In genomic region chr3:110901536-110901935, GRCh38 we compare ENCODE assay signal across 36 cellular contexts.
"Had no signal": no experiment of that assay in that cellular context is flagged by ENCODE, and none has a peak within 500 bp of the region (broad histone marks: within the 10 kb centered on the region; RNA-seq: fewer than 3 reads in every experiment).

No MANE protein-coding gene starts in this region.

- ATAC-seq: activated CD4-positive, alpha-beta T cell treated with anti-CD3 and anti-CD28 coated beads for 36 hours; activated CD4-positive, CD25-positive, alpha-beta regulatory T cell treated with anti-CD3 and anti-CD28 coated beads, Interleukin-2, amount 50 U/mL, for 24 hours; activated CD8-positive, alpha-beta memory T cell treated with anti-CD3 and anti-CD28 coated beads, Interleukin-2, amount 10 ng/mL, durations not matched to agents 7 days and 5 days; activated CD8-positive, alpha-beta T cell treated with anti-CD3 and anti-CD28 coated beads, Interleukin-2, amount 10 ng/mL, durations not matched to agents 7 days and 5 days; activated naive CD4-positive, alpha-beta T cell treated with anti-CD3 and anti-CD28 coated beads, Interleukin-2, amount 50 U/mL, for 72 hours; body of pancreas; WTC11 had no signal

- H3K27ac Mint-ChIP-seq: activated CD4-positive, alpha-beta memory T cell treated with anti-CD3 and anti-CD28 coated beads, Interleukin-2, amount 10 ng/mL, durations not matched to agents 7 days and 5 days; activated CD4-positive, alpha-beta T cell treated with anti-CD3 and anti-CD28 coated beads for 36 hours; activated CD4-positive, alpha-beta T cell treated with anti-CD3 and anti-CD28 coated beads, Interleukin-2, amount 10 ng/mL, durations not matched to agents 7 days and 5 days; activated CD8-positive, alpha-beta memory T cell treated with anti-CD3 and anti-CD28 coated beads, Interleukin-2, amount 10 ng/mL, durations not matched to agents 7 days and 5 days; activated CD8-positive, alpha-beta T cell treated with anti-CD3 and anti-CD28 coated beads, Interleukin-2, amount 10 ng/mL, durations not matched to agents 7 days and 5 days; activated naive CD4-positive, alpha-beta T cell treated with anti-CD3 and anti-CD28 coated beads, Interleukin-2, amount 50 U/mL, for 72 hours; activated naive CD8-positive, alpha-beta T cell treated with anti-CD3 and anti-CD28 coated beads for 36 hours; activated T-cell treated with anti-CD3 and anti-CD28 coated beads, Interleukin-2, amount 50 U/mL, for 24 hours; activated T-helper 2 cell treated with anti-CD3 and anti-CD28 coated beads, Interferon-gamma antibody, Interleukin-2, Interleukin-4, amounts not matched to agents 10 μg/mL and 5 μg/mL and 100 μg/mL, durations not matched to agents 14 hours and 24 hours and 36 hours; T-helper 1 cell treated with Interleukin-12 subunit alpha and Interleukin-12 subunit beta and Interleukin-4 antibody, amounts not matched to agents 30 μg/mL and 1 μg/mL, for 36 hours; T-helper 2 cell treated with Interferon-gamma antibody and Interleukin-4, amounts not matched to agents 5 μg/mL and 100 μg/mL, for 36 hours; WTC11 had no signal

- H3K4me3 ChIP-seq: adrenal gland, body of pancreas, breast epithelium had no signal

- H3K27me3 Mint-ChIP-seq: activated naive CD8-positive, alpha-beta T cell treated with anti-CD3 and anti-CD28 coated beads for 36 hours had no signal

- H3K9me3 ChIP-seq: adrenal gland, body of pancreas, breast epithelium had no signal

- H3K27me3 ChIP-seq: adrenal gland, body of pancreas, brain microvascular endothelial cell, breast epithelium had no signal

- H3K9me3 Mint-ChIP-seq: activated CD4-positive, alpha-beta memory T cell treated with anti-CD3 and anti-CD28 coated beads, Interleukin-2, amount 10 ng/mL, durations not matched to agents 7 days and 5 days; activated CD4-positive, alpha-beta T cell treated with anti-CD3 and anti-CD28 coated beads, Interleukin-2, amount 10 ng/mL, durations not matched to agents 7 days and 5 days; activated naive CD4-positive, alpha-beta T cell treated with anti-CD3 and anti-CD28 coated beads, Interleukin-2, amount 50 U/mL, for 72 hours; activated naive CD8-positive, alpha-beta T cell treated with anti-CD3 and anti-CD28 coated beads for 36 hours; activated T-cell treated with anti-CD3 and anti-CD28 coated beads, Interleukin-2, amount 50 U/mL, for 24 hours; activated T-helper 2 cell treated with anti-CD3 and anti-CD28 coated beads, Interferon-gamma antibody, Interleukin-2, Interleukin-4, amounts not matched to agents 10 μg/mL and 5 μg/mL and 100 μg/mL, durations not matched to agents 14 hours and 24 hours and 36 hours; T-helper 1 cell treated with Interleukin-12 subunit alpha and Interleukin-12 subunit beta and Interleukin-4 antibody, amounts not matched to agents 30 μg/mL and 1 μg/mL, for 36 hours; T-helper 2 cell treated with Interferon-gamma antibody and Interleukin-4, amounts not matched to agents 5 μg/mL and 100 μg/mL, for 36 hours had no signal

- FAIRE-seq: astrocyte, TTC549 had no signal

- H3K4me1 ChIP-seq: adrenal gland, breast epithelium had no signal

- H3K27ac ChIP-seq: adrenal gland, brain microvascular endothelial cell, breast epithelium, WERI-Rb-1 had no signal

- H3K36me3 ChIP-seq: adrenal gland, brain microvascular endothelial cell, breast epithelium, WERI-Rb-1 had no signal

- H3K4me1 Mint-ChIP-seq: activated CD4-positive, alpha-beta memory T cell treated with anti-CD3 and anti-CD28 coated beads, Interleukin-2, amount 10 ng/mL, durations not matched to agents 7 days and 5 days; activated CD4-positive, alpha-beta T cell treated with anti-CD3 and anti-CD28 coated beads for 36 hours; activated CD4-positive, alpha-beta T cell treated with anti-CD3 and anti-CD28 coated beads, Interleukin-2, amount 10 ng/mL, durations not matched to agents 7 days and 5 days; activated CD8-positive, alpha-beta memory T cell treated with anti-CD3 and anti-CD28 coated beads, Interleukin-2, amount 10 ng/mL, durations not matched to agents 7 days and 5 days; activated naive CD8-positive, alpha-beta T cell treated with anti-CD3 and anti-CD28 coated beads for 36 hours had no signal

- H3K4me3 Mint-ChIP-seq: activated CD4-positive, alpha-beta memory T cell treated with anti-CD3 and anti-CD28 coated beads, Interleukin-2, amount 10 ng/mL, durations not matched to agents 7 days and 5 days; activated CD4-positive, alpha-beta T cell treated with anti-CD3 and anti-CD28 coated beads for 36 hours; activated CD4-positive, alpha-beta T cell treated with anti-CD3 and anti-CD28 coated beads, Interleukin-2, amount 10 ng/mL, durations not matched to agents 7 days and 5 days; activated CD8-positive, alpha-beta memory T cell treated with anti-CD3 and anti-CD28 coated beads, Interleukin-2, amount 10 ng/mL, durations not matched to agents 7 days and 5 days; activated CD8-positive, alpha-beta T cell treated with anti-CD3 and anti-CD28 coated beads, Interleukin-2, amount 10 ng/mL, durations not matched to agents 7 days and 5 days; activated naive CD8-positive, alpha-beta T cell treated with anti-CD3 and anti-CD28 coated beads for 36 hours; activated T-cell treated with anti-CD3 and anti-CD28 coated beads, Interleukin-2, amount 50 U/mL, for 24 hours; T-helper 1 cell treated with Interleukin-12 subunit alpha and Interleukin-12 subunit beta and Interleukin-4 antibody, amounts not matched to agents 30 μg/mL and 1 μg/mL, for 36 hours; T-helper 2 cell treated with Interferon-gamma antibody and Interleukin-4, amounts not matched to agents 5 μg/mL and 100 μg/mL, for 36 hours; WTC11 had no signal

- H3K36me3 Mint-ChIP-seq: activated naive CD4-positive, alpha-beta T cell treated with anti-CD3 and anti-CD28 coated beads, Interleukin-2, amount 50 U/mL, for 72 hours; activated naive CD8-positive, alpha-beta T cell treated with anti-CD3 and anti-CD28 coated beads for 36 hours had no signal

- DNase-seq: activated CD4-positive, alpha-beta memory T cell treated with anti-CD3 and anti-CD28 coated beads, Interleukin-2, amount 10 ng/mL, durations not matched to agents 7 days and 5 days; activated CD4-positive, alpha-beta T cell treated with anti-CD3 and anti-CD28 coated beads for 1 hour; activated CD4-positive, alpha-beta T cell treated with anti-CD3 and anti-CD28 coated beads for 36 hours; activated CD4-positive, alpha-beta T cell treated with anti-CD3 and anti-CD28 coated beads for 48 hours; activated CD4-positive, alpha-beta T cell treated with anti-CD3 and anti-CD28 coated beads, Interleukin-2, amount 10 ng/mL, durations not matched to agents 7 days and 5 days; activated CD4-positive, alpha-beta T cell treated with anti-CD3 and anti-CD28 coated beads, Interleukin-2, amount 50 U/mL, for 48 hours; activated CD4-positive, CD25-positive, alpha-beta regulatory T cell; activated CD8-positive, alpha-beta memory T cell treated with anti-CD3 and anti-CD28 coated beads for 24 hours; activated CD8-positive, alpha-beta memory T cell treated with anti-CD3 and anti-CD28 coated beads, Interleukin-2, amount 10 ng/mL, durations not matched to agents 7 days and 5 days; activated CD8-positive, alpha-beta memory T cell treated with anti-CD3 and anti-CD28 coated beads, Interleukin-2, amount 50 U/mL, for 48 hours; activated CD8-positive, alpha-beta T cell treated with anti-CD3 and anti-CD28 coated beads, Interleukin-2, amount 10 ng/mL, durations not matched to agents 7 days and 5 days; activated effector memory CD4-positive, alpha-beta T cell treated with Interleukin-2 at 50 U/mL for 16 hours; activated gamma-delta T cell; activated naive CD4-positive, alpha-beta T cell treated with anti-CD3 and anti-CD28 coated beads, Interleukin-2, amount 50 U/mL, for 16 hours; activated naive CD4-positive, alpha-beta T cell treated with Interleukin-2 at 50 U/mL for 16 hours; activated naive CD8-positive, alpha-beta T cell treated with anti-CD3 and anti-CD28 coated beads for 36 hours; activated T-cell treated with anti-CD3 and anti-CD28 coated beads, Interleukin-2, amount 50 U/mL, for 24 hours; activated T-cell treated with anti-CD3 and anti-CD28 coated beads, Interleukin-2, amount 50 U/mL, for 48 hours; adrenal gland; amniotic stem cell; aorta; body of pancreas; brain microvascular endothelial cell; central memory CD4-positive, alpha-beta T cell; T-helper 2 cell; T-helper 9 cell; WERI-Rb-1 had no signal
